ENCODE assay signal across 15 cellular contexts in the genomic region with DNA sequence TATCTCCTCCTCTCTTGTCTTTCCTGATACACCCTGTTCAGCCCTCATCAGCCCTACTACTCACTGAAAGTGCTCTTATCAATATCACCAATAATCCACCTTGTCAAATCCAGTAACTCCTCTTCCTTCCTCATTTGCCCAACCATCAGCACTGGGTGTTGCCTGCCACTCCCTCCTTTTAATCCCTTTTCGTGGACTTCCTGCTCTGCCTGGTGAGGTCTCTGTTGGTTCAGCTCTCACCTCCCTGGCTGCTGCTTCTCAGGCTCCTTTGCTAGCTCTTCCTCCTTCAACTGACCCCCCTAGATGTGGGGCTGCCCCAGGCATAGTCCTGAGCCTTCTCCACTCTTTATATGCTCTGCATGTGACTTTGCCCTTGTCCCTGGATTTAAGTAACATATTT.
"Had no signal": no experiment of that assay in that cellular context is flagged by ENCODE, and none has a peak within 500 bp of the region (broad histone marks: within the 10 kb centered on the region; RNA-seq: fewer than 3 reads in every experiment).

No MANE protein-coding gene starts in this region.

- H3K4me2 ChIP-seq: neural progenitor cell had no signal

- DNase-seq: activated B cell treated with CpG ODN at 0.5 μM for 24 hours; activated CD4-positive, alpha-beta T cell treated with anti-CD3 and anti-CD28 coated beads for 4 hours; activated CD8-positive, alpha-beta T cell treated with anti-CD3 and anti-CD28 coated beads for 36 hours; activated naive CD4-positive, alpha-beta T cell treated with Interleukin-2 at 50 U/mL for 16 hours; activated T-cell treated with anti-CD3 and anti-CD28 coated beads, Interleukin-2, amount 50 U/mL, for 24 hours; anterior cingulate cortex; caudate nucleus; dorsolateral prefrontal cortex; left ventricle myocardium superior; naive thymus-derived CD4-positive, alpha-beta T cell; stimulated activated CD4-positive, alpha-beta T cell treated with anti-CD3 and anti-CD28 coated beads, Interleukin-12 subunit alpha, Interleukin-12 subunit beta, amount 100 ng/mL, for 4 hours; stimulated activated CD4-positive, alpha-beta T cell treated with anti-CD3 and anti-CD28 coated beads, Interleukin-1b, Interleukin-23, amount 100 ng/mL, for 48 hours; stimulated activated CD8-positive, alpha-beta memory T cell treated with anti-CD3 and anti-CD28 coated beads, Interleukin-4, amount 100 ng/mL, for 48 hours; stimulated activated naive CD4-positive, alpha-beta T cell had no signal

- H3K4me3 ChIP-seq: dorsolateral prefrontal cortex, neural progenitor cell had no signal

- H3K9ac ChIP-seq: neural progenitor cell had no signal

- H2AFZ ChIP-seq: neural progenitor cell had no signal

- H3K27me3 ChIP-seq: dorsolateral prefrontal cortex, neural progenitor cell had no signal

- H3K27ac ChIP-seq: dorsolateral prefrontal cortex, neural progenitor cell had no signal

- H3K36me3 ChIP-seq: neural progenitor cell had no signal
